In genomic region chr11:74673956-74674355, GRCh38 we compare ENCODE assay signal across 1 cellular context.
TF ChIP-seq lines count a peak whose summit lies in the region.

No MANE protein-coding gene starts in this region.

TF ChIP-seq in SK-N-SH treated with all-trans-retinoic acid at 6 μM for 48 hours, 23 proteins besides CTCF, POLR2A, EP300 and RAD21 (continued from another document):
- TF ChIP-seq CREB5 (CRISPR knock-in tag; IDR thresholded peaks at IDR 0.05; ENCODE audit: low read depth) (no peak), GLIS3 (CRISPR knock-in tag; IDR thresholded peaks at IDR 0.05) (no peak), ZC3H10 (CRISPR knock-in tag; IDR thresholded peaks at IDR 0.05) (no peak), ZNF70 (CRISPR knock-in tag; IDR thresholded peaks at IDR 0.05) (no peak), BACH2 (CRISPR knock-in tag; IDR thresholded peaks at IDR 0.05; ENCODE audit: borderline replicate concordance) (no peak), ZFP3 (CRISPR knock-in tag; IDR thresholded peaks at IDR 0.05) (no peak)
